8 cellular contexts compared by ENCODE assay signal in genomic region chr2:218979846-218980738, GRCh38. TPM values are rescaled to one million over a fixed set of nuclear protein-coding genes. Genes with fewer than 3 reads are reported as not detected.
DNase-seq lines count a peak whose midpoint lies in the region; ATAC-seq and TF ChIP-seq lines count a peak whose summit lies in the region.

No MANE protein-coding gene starts in this region.

- H3K27me3 Mint-ChIP-seq in CD14-positive monocyte (ENCODE audit: low read depth in 3 of 3), result peaks cover 72 to 97% (median 78%) of the 10 kb centered on the region in 3 donors

- peak overlapping the region; percentile 64 to 85 for H3K4me3 Mint-ChIP-seq in CD14-positive monocyte

- 1 to 4% methylated on average over 31 to 32 of the region's 39 CpGs for WGBS in lower leg skin, 2 donors

- TF ChIP-seq CTCF in CD14-positive monocyte (IDR thresholded peaks at IDR 0.05), result peak; percentile 91
- TF ChIP-seq CTCF in lower leg skin (IDR thresholded peaks at IDR 0.05), result peak in 1 of 3 donors; percentile 67

- TF ChIP-seq POLR2A in lower leg skin (IDR thresholded peaks at IDR 0.05), result no peak

- peaks cover 0 to 12% (median 5%) of the 10 kb centered on the region in 7 donors for H3K9me3 Mint-ChIP-seq in CD14-positive monocyte

- H3K27ac Mint-ChIP-seq in CD14-positive monocyte, result peak overlapping the region in 1 of 7 donors; percentile 65

- ATAC-seq in GM19328 (IDR thresholded peaks at IDR 0.05; ENCODE audit: unreplicated experiment) (peak; percentile 80), HG03457 (IDR thresholded peaks at IDR 0.05; ENCODE audit: unreplicated experiment) (peak; percentile 62)

- DNase-seq in CD14-positive monocyte (ENCODE audit: low spot score) (peak; percentile 76), NCI-H526 (lab: John Stamatoyannopoulos, UW) (peak; percentile 71 to 92), dermis blood vessel endothelial cell (peak; percentile 92), lower leg skin (ENCODE audit: low spot score in 2 of 2) (peak; percentile 46 to 95)
- peak; percentile 77 to 81 for DNase-seq in activated CD4-positive, alpha-beta T cell treated with anti-CD3 and anti-CD28 coated beads, Interleukin-2, amount 50 U/mL, for 24 hours (ENCODE audit: low read depth in 1 of 2, low spot score in 1 of 2)
- peak; percentile 71 to 78 (median 77) for DNase-seq in stimulated activated CD4-positive, alpha-beta T cell treated with anti-CD3 and anti-CD28 coated beads, TNF-alpha, amount 100 ng/mL, for 48 hours (ENCODE audit: low read depth in 3 of 3)

- peaks cover 0 to 7% of the 10 kb centered on the region in 2 donors for H3K36me3 Mint-ChIP-seq in CD14-positive monocyte

- no peak overlapping the region for H3K4me3 ChIP-seq in lower leg skin (ENCODE audit: low read depth, poor library complexity, severe bottlenecking)

- peaks cover 23% of the 10 kb centered on the region for H3K4me1 Mint-ChIP-seq in CD14-positive monocyte

- intact Hi-C loops in CD14-positive monocyte (cut with micrococcal nuclease) (no loop called here), lower leg skin (cut with DNase I; ENCODE audit: low total_unique reads) (no loop called here)

RNA-seq across cellular contexts. Expression of gene FEV, which starts 4.9 kb away (rescaled TPM):
- polyA plus RNA-seq in CD14-positive monocyte, result not detected
- total RNA-seq in dermis blood vessel endothelial cell (not detected in 2 replicates), lower leg skin (not detected)

RNA-seq across cellular contexts. Expression of gene CRYBA2, which starts 13.1 kb away (rescaled TPM):
- polyA plus RNA-seq in CD14-positive monocyte, result not detected
- total RNA-seq in dermis blood vessel endothelial cell (not detected in 2 replicates), lower leg skin (not detected)

RNA-seq across cellular contexts. Expression of gene CDK5R2, which starts 20.6 kb away (rescaled TPM):
- not detected for polyA plus RNA-seq in CD14-positive monocyte
- total RNA-seq in dermis blood vessel endothelial cell, result not detected in 2 replicates
- total RNA-seq in lower leg skin, result not detected
